In genomic region chr16:74666425-74667214, GRCh38 we compare ENCODE assay signal across 8 cellular contexts. TPM values are rescaled to one million over a fixed set of nuclear protein-coding genes. Genes with fewer than 3 reads are reported as not detected.
A peak's percentile ranks its signal among the peaks of the same experiment; 100 is the strongest.
DNase-seq lines count a peak whose midpoint lies in the region; ATAC-seq and TF ChIP-seq lines count a peak whose summit lies in the region.

A gene with protein sequence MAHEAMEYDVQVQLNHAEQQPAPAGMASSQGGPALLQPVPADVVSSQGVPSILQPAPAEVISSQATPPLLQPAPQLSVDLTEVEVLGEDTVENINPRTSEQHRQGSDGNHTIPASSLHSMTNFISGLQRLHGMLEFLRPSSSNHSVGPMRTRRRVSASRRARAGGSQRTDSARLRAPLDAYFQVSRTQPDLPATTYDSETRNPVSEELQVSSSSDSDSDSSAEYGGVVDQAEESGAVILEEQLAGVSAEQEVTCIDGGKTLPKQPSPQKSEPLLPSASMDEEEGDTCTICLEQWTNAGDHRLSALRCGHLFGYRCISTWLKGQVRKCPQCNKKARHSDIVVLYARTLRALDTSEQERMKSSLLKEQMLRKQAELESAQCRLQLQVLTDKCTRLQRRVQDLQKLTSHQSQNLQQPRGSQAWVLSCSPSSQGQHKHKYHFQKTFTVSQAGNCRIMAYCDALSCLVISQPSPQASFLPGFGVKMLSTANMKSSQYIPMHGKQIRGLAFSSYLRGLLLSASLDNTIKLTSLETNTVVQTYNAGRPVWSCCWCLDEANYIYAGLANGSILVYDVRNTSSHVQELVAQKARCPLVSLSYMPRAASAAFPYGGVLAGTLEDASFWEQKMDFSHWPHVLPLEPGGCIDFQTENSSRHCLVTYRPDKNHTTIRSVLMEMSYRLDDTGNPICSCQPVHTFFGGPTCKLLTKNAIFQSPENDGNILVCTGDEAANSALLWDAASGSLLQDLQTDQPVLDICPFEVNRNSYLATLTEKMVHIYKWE (minus strand): TSS chr16:74666877. CDS start chr16:74661449, 5,428 bp downstream.

- ATAC-seq in GM19324 (IDR thresholded peaks at IDR 0.05; ENCODE audit: low FRiP score, unreplicated experiment): peak; percentile 100
- ATAC-seq in HG03469 (IDR thresholded peaks at IDR 0.05; ENCODE audit: unreplicated experiment): peak; percentile 99

- H3K27me3 ChIP-seq in BJ (ENCODE audit: control insufficient read depth, insufficient read depth, low read length): no peaks in the 10 kb centered on the region

- H3K4me3 ChIP-seq in BJ (ENCODE audit: low read depth, low read length): peak within 1 kb of the TSS; percentile 93

- DNase-seq in BJ (ENCODE audit: low read depth) (peak; percentile 87), NCI-H526 treated with DMSO at 0.1 percent for 48 hours (lab: John Stamatoyannopoulos, UW) (peak; percentile 91), dedifferentiated amniotic fluid mesenchymal stem cell (ENCODE audit: extremely low spot score) (peak; percentile 99), left kidney (ENCODE audit: low read depth, low spot score) (peak; percentile 99)
- DNase-seq in activated CD4-positive, alpha-beta T cell treated with anti-CD3 and anti-CD28 coated beads, Interleukin-2, amount 10 ng/mL, durations not matched to agents 24 days and 14 days: peak; percentile 98
- peak; percentile 92 to 95 for DNase-seq in stimulated activated CD4-positive, alpha-beta T cell treated with anti-CD3 and anti-CD28 coated beads, Interleukin-2, amount 100 ng/mL, for 24 hours

- no peaks in the 10 kb centered on the region for H3K27me3 Mint-ChIP-seq in activated CD4-positive, alpha-beta T cell treated with anti-CD3 and anti-CD28 coated beads, Interleukin-2, amount 10 ng/mL, durations not matched to agents 24 days and 14 days

- H3K36me3 ChIP-seq in BJ (ENCODE audit: control insufficient read depth, insufficient read depth, low read length): peaks cover 7% of the 10 kb centered on the region

- intact Hi-C loops in activated CD4-positive, alpha-beta T cell treated with anti-CD3 and anti-CD28 coated beads, Interleukin-2, amount 10 ng/mL, durations not matched to agents 24 days and 14 days (cut with micrococcal nuclease): loop anchor here (1.0 to 5.0 kb wide), 6 partner anchors 35 to 482 kb away; partner anchors contain the start of genes GLG1, PSMD7 and ZFP1

- CTCF ChIA-PET in BJ (lab: Yijun Ruan, JAX): interaction anchor here (1.7 to 2.1 kb wide), 2 partner anchors 16 to 196 kb away, joined by 5 to 15 read pairs; no protein-coding TSS in a partner anchor

- peaks cover 46% of the 10 kb centered on the region for H3K36me3 Mint-ChIP-seq in activated CD4-positive, alpha-beta T cell treated with anti-CD3 and anti-CD28 coated beads, Interleukin-2, amount 10 ng/mL, durations not matched to agents 24 days and 14 days (ENCODE audit: low read depth)

- no peak for TF ChIP-seq CTCF in BJ (IDR thresholded peaks at IDR 0.05; ENCODE audit: insufficient read depth, low read depth, low read length)

- peak within 1 kb of the TSS; percentile 88 for H3K4me3 Mint-ChIP-seq in activated CD4-positive, alpha-beta T cell treated with anti-CD3 and anti-CD28 coated beads, Interleukin-2, amount 10 ng/mL, durations not matched to agents 24 days and 14 days

- peak within 1 kb of the TSS; percentile 96 for H3K27ac Mint-ChIP-seq in activated CD4-positive, alpha-beta T cell treated with anti-CD3 and anti-CD28 coated beads, Interleukin-2, amount 10 ng/mL, durations not matched to agents 24 days and 14 days

- peaks cover 42% of the 10 kb centered on the region for H3K4me1 Mint-ChIP-seq in activated CD4-positive, alpha-beta T cell treated with anti-CD3 and anti-CD28 coated beads, Interleukin-2, amount 10 ng/mL, durations not matched to agents 24 days and 14 days

- POLR2A ChIA-PET in BJ (lab: Charles Lee): interaction anchor here (0.6 to 0.8 kb wide), 4 partner anchors 10 to 64 kb away, joined by 4 to 13 read pairs (median 10); no protein-coding TSS in a partner anchor

- H3K9me3 Mint-ChIP-seq in activated CD4-positive, alpha-beta T cell treated with anti-CD3 and anti-CD28 coated beads, Interleukin-2, amount 10 ng/mL, durations not matched to agents 24 days and 14 days: peaks cover 4% of the 10 kb centered on the region

RNA-seq across cellular contexts. Expression of the gene that starts here (rescaled TPM):
- polyA plus RNA-seq in BJ (2011; rRNA removed): 20.2 and 20.7 TPM in 2 replicates
- polyA minus RNA-seq in BJ (2011; rRNA and poly(A)+ RNA removed): 30.6 and 35.5 TPM in 2 replicates
- total RNA-seq in activated CD4-positive, alpha-beta T cell treated with anti-CD3 and anti-CD28 coated beads, Interleukin-2, amount 10 ng/mL, durations not matched to agents 24 days and 14 days: 109 and 117 TPM in 2 replicates

Comparison
In these comparisons a context has a peak if more than half of its experiments do, and no peak if none do; other contexts are left out.
1. Peak in every context shown above with its lines: DNase-seq, ATAC-seq and H3K4me3 ChIP-seq.